In genomic region chr20:20690676-20691476, GRCh38 we compare ENCODE assay signal across 13 cellular contexts. TPM values are rescaled to one million over a fixed set of nuclear protein-coding genes. Genes with fewer than 3 reads are reported as not detected.
DNase-seq lines count a peak whose midpoint lies in the region; ATAC-seq, FAIRE-seq and TF ChIP-seq lines count a peak whose summit lies in the region.
"Had no signal": no experiment of that assay in that cellular context is flagged by ENCODE, and none has a peak within 500 bp of the region (broad histone marks: within the 10 kb centered on the region; RNA-seq: fewer than 3 reads in every experiment).

No MANE protein-coding gene starts in this region.

- 87% methylated on average over 8 of the region's 8 CpGs for WGBS in HepG2 (ENCODE audit: low lambda C conversion rate)
- WGBS in adrenal gland, 4 donors: 85 to 89% (median 87%) methylated on average over 8 of the region's 8 CpGs

- H3K4me1 ChIP-seq in HepG2 (ENCODE audit: insufficient read depth, low read length): peaks cover 13% of the 10 kb centered on the region
- peaks cover 4% of the 10 kb centered on the region for H3K4me1 ChIP-seq in Karpas-422 (ENCODE audit: low read length)
- peaks cover 0 to 6% of the 10 kb centered on the region in 2 donors for H3K4me1 ChIP-seq in adrenal gland (replicated peaks in 1 of 2)

- TF ChIP-seq CTCF in HepG2 (CRISPR knock-in tag; IDR thresholded peaks at IDR 0.05): no peak
- no peak for TF ChIP-seq CTCF in adrenal gland (IDR thresholded peaks at IDR 0.05)

- intact Hi-C loops in HepG2 (cut with micrococcal nuclease; ENCODE audit: unreplicated experiment): no loop called here
- intact Hi-C loops in adrenal gland (cut with DNase I): no loop called here

- no peak for FAIRE-seq in HepG2 (lab: Jason Lieb, UNC)
- FAIRE-seq: endometrium had no signal

- H2AFZ ChIP-seq in HepG2 (ENCODE audit: low read length) (no peak overlapping the region), Karpas-422 (ENCODE audit: low read length) (no peak overlapping the region)

- H3K27ac ChIP-seq in HepG2 (ENCODE audit: extremely low read length, insufficient read depth, low read length) (no peak overlapping the region), Karpas-422 (ENCODE audit: low read length) (no peak overlapping the region), adrenal gland (no peak overlapping the region)

- H4K20me1 ChIP-seq in HepG2 (ENCODE audit: insufficient read depth, low read length) (peaks cover 6% of the 10 kb centered on the region; the same call in 1 of the 2 replicates), Karpas-422 (ENCODE audit: insufficient read depth, low read depth, low read length) (peaks cover 6% of the 10 kb centered on the region; the same call in 1 of the 2 replicates)

- H3K9me2 ChIP-seq in Karpas-422 (replicated peaks; ENCODE audit: insufficient read depth, low read length): no peaks in the 10 kb centered on the region

- H3K9me3 ChIP-seq in HepG2 (ENCODE audit: low read length) (no peaks in the 10 kb centered on the region), Karpas-422 (ENCODE audit: low read length) (no peaks in the 10 kb centered on the region), adrenal gland (replicated peaks in 1 of 3) (no peaks in the 10 kb centered on the region)

- no peak overlapping the region for H3K9ac ChIP-seq in HepG2 (ENCODE audit: insufficient read depth, low read depth, low read length)
- H3K9ac ChIP-seq in Karpas-422 (ENCODE audit: low read length): no peak overlapping the region

- peak; percentile 62 for ATAC-seq in GM18861 (IDR thresholded peaks at IDR 0.05; ENCODE audit: unreplicated experiment)
- peak; percentile 81 for ATAC-seq in GM21786 (IDR thresholded peaks at IDR 0.05; ENCODE audit: unreplicated experiment)
- peak; percentile 71 for ATAC-seq in HG03520 (IDR thresholded peaks at IDR 0.05; ENCODE audit: unreplicated experiment)
- ATAC-seq in HepG2: no peak
- ATAC-seq: left colon had no signal

- no peak for DNase-seq in HepG2 (ENCODE audit: low spot score)
- no peak for DNase-seq in NCI-H345 treated with DMSO at 0.1 percent for 48 hours (lab: John Stamatoyannopoulos, UW; ENCODE audit: unreplicated experiment)
- DNase-seq in Karpas-422: no peak
- no peak for DNase-seq in stimulated activated CD4-positive, alpha-beta T cell treated with anti-CD3 and anti-CD28 coated beads, Interleukin-1b, Interleukin-23, amount 100 ng/mL, for 48 hours
- no peak for DNase-seq in adrenal gland
- DNase-seq: activated naive CD4-positive, alpha-beta T cell; DMS 273 treated with DMSO at 0.1 percent for 48 hours; HFFc6; left colon had no signal

- H3K4me3 ChIP-seq in HepG2 (replicated peaks in 1 of 3; ENCODE audit: insufficient read depth in 1 of 3, low read depth in 2 of 3, low read length in 3 of 3) (no peak overlapping the region), Karpas-422 (ENCODE audit: low read length) (no peak overlapping the region), adrenal gland (no peak overlapping the region)

- in situ Hi-C loops in HepG2 (cut with HindIII; ENCODE audit: extremely low pct_ligation_motif_present, low pct_unique_long_range_greater_than_20kb): no loop called here

- POLR2A ChIA-PET in HepG2 (lab: Yijun Ruan, JAX): no interaction called here

- BruUV-seq in HepG2 (replicated peaks; lab: Mats Ljungman, UMichigan): no TSS peak

- TF ChIP-seq POLR2A in HepG2 (IDR thresholded peaks at IDR 0.05; ENCODE audit: insufficient read depth in 1 of 2, low read depth in 2 of 2, low read length in 2 of 2) (no peak), adrenal gland (IDR thresholded peaks at IDR 0.05) (no peak)

- H3K4me2 ChIP-seq in HepG2 (ENCODE audit: low read depth, low read length): no peak overlapping the region
- H3K4me2 ChIP-seq in Karpas-422 (ENCODE audit: low read depth, low read length, poor library complexity, severe bottlenecking): no peak overlapping the region

- TF ChIP-seq EP300 in HepG2 (IDR thresholded peaks at IDR 0.05; ENCODE audit: low read depth in 2 of 2, low read length in 2 of 2): no peak
- TF ChIP-seq EP300 in HepG2 (CRISPR knock-in tag; IDR thresholded peaks at IDR 0.05; ENCODE audit: borderline replicate concordance): no peak

- CTCF ChIA-PET in HepG2 (lab: Yijun Ruan, JAX; ENCODE audit: low intra/inter-chr PET ratio, low total read pairs): no interaction called here

- no peak for TF ChIP-seq RAD21 in HepG2 (CRISPR knock-in tag; IDR thresholded peaks at IDR 0.05)

- H3K36me3 ChIP-seq in HepG2 (replicated peaks in 1 of 2; ENCODE audit: control insufficient read depth in 1 of 2, insufficient read depth in 2 of 2, low read length in 2 of 2) (no peaks in the 10 kb centered on the region; a peak in 1 of 5 replicates), Karpas-422 (ENCODE audit: insufficient read depth, low read length) (no peaks in the 10 kb centered on the region), adrenal gland (replicated peaks in 1 of 2) (no peaks in the 10 kb centered on the region)

- peaks cover 28% of the 10 kb centered on the region for H3K79me2 ChIP-seq in HepG2 (ENCODE audit: insufficient read depth, low read length)
- no peaks in the 10 kb centered on the region for H3K79me2 ChIP-seq in Karpas-422 (ENCODE audit: low read length)

- H3K27me3 ChIP-seq in HepG2 (ENCODE audit: control insufficient read depth in 1 of 2, insufficient read depth in 2 of 2, low read length in 2 of 2): no peaks in the 10 kb centered on the region
- no peaks in the 10 kb centered on the region for H3K27me3 ChIP-seq in Karpas-422 (ENCODE audit: low read length)
- H3K27me3 ChIP-seq in adrenal gland: no peaks in the 10 kb centered on the region

TF ChIP-seq in HepG2, 621 proteins besides CTCF, POLR2A, EP300 and RAD21:
- TF ChIP-seq CEBPB (IDR thresholded peaks at IDR 0.05; ENCODE audit: borderline replicate concordance, low read depth, low read length): peak; percentile 77
- TF ChIP-seq ZNF30 (CRISPR knock-in tag; IDR thresholded peaks at IDR 0.05): no peak

RNA-seq across cellular contexts. Expression of gene RALGAPA2, which starts 21.6 kb away (rescaled TPM):
- 17.7 and 18.3 TPM in 2 replicates for total RNA-seq in HepG2 (2016; rRNA removed; fragmentation: Illumina TruSeq; extraction: Trizol)
- 3.1 and 4.5 TPM in 2 replicates for total RNA-seq in HepG2 (2016; cell fraction: cytosol; rRNA removed; fragmentation: Illumina TruSeq; extraction: Trizol; ENCODE audit: low read depth)
- 16.3 and 18.8 TPM in 2 replicates for total RNA-seq in HepG2 (2016; cell fraction: insoluble cytoplasmic fraction; rRNA removed; fragmentation: Illumina TruSeq; extraction: Trizol)
- total RNA-seq in HepG2 (2016; cell fraction: membrane; rRNA removed; fragmentation: Illumina TruSeq; extraction: Trizol): 6.5 and 7.8 TPM in 2 replicates
- 29.6 and 31.7 TPM in 2 replicates for total RNA-seq in HepG2 (2016; cell fraction: nucleus; rRNA removed; fragmentation: Illumina TruSeq; extraction: Trizol)
- polyA plus RNA-seq in HepG2 (2011; rRNA removed): 13.8 and 15.7 TPM in 2 replicates
- polyA plus RNA-seq in HepG2 (2011; cell fraction: cytosol; rRNA removed): 8.0 and 13.3 TPM in 2 replicates
- 38.4 and 38.5 TPM in 2 replicates for polyA plus RNA-seq in HepG2 (2011; cell fraction: nucleus; rRNA removed)
- 18.4 and 27.5 TPM in 2 replicates for polyA plus RNA-seq in HepG2 (2012)
- 0.49 and 0.67 TPM in 2 replicates for polyA plus RNA-seq in HepG2 (2016; cell fraction: cytosol; fragmentation: Illumina TruSeq; extraction: Trizol; ENCODE audit: low read depth)
- 8.9 and 11.7 TPM in 2 replicates for polyA plus RNA-seq in HepG2 (2016; cell fraction: insoluble cytoplasmic fraction; fragmentation: Illumina TruSeq; extraction: Trizol; ENCODE audit: low read depth)
- 1.2 and 1.7 TPM in 2 replicates for polyA plus RNA-seq in HepG2 (2016; cell fraction: membrane; fragmentation: Illumina TruSeq; extraction: Trizol; ENCODE audit: low read depth)
- 17.2 and 18.1 TPM in 2 replicates for polyA plus RNA-seq in HepG2 (2016; cell fraction: nucleus; fragmentation: Illumina TruSeq; extraction: Trizol; ENCODE audit: insufficient read depth, low read depth)
- 7.3 and 40.9 TPM in 2 replicates for polyA minus RNA-seq in HepG2 (2011; rRNA and poly(A)+ RNA removed; ENCODE audit: low replicate concordance)
- polyA minus RNA-seq in HepG2 (2011; cell fraction: cytosol; rRNA and poly(A)+ RNA removed): 20.8 and 29.0 TPM in 2 replicates
- 158 and 172 TPM in 2 replicates for polyA minus RNA-seq in HepG2 (2011; cell fraction: nucleus; rRNA and poly(A)+ RNA removed)
- total RNA-seq in Karpas-422 (2014; rRNA removed; shearing (Covaris generic); ENCODE audit: low replicate concordance): 6.3 and 6.5 TPM in 2 replicates
- total RNA-seq in adrenal gland: 10 to 100 TPM; 15.8 to 39.6 (median 25.4) TPM
- 1 to 10 TPM; 3.7 to 7.3 (median 5.0) TPM for polyA plus RNA-seq in adrenal gland
